ENCODE assay signal across 10 cellular contexts in genomic region chr12:112386726-112387125, GRCh38. TPM values are rescaled to one million over a fixed set of nuclear protein-coding genes. Genes with fewer than 3 reads are reported as not detected.
DNase-seq lines count a peak whose midpoint lies in the region; ATAC-seq, FAIRE-seq and TF ChIP-seq lines count a peak whose summit lies in the region.
"Had no signal": no experiment of that assay in that cellular context is flagged by ENCODE, and none has a peak within 500 bp of the region (broad histone marks: within the 10 kb centered on the region; RNA-seq: fewer than 3 reads in every experiment).

No MANE protein-coding gene starts in this region.

- H3K36me3 Mint-ChIP-seq in activated naive CD4-positive, alpha-beta T cell treated with anti-CD3 and anti-CD28 coated beads, Interleukin-2, amount 50 U/mL, for 72 hours: no peaks in the 10 kb centered on the region
- H3K36me3 Mint-ChIP-seq in astrocyte (ENCODE audit: low read depth, unreplicated experiment) (no peaks in the 10 kb centered on the region), type B pancreatic cell (no peaks in the 10 kb centered on the region)

- H3K4me2 ChIP-seq in astrocyte (ENCODE audit: low read length) (no peak overlapping the region), osteoblast (ENCODE audit: insufficient read depth, low read length) (peak overlapping the region; percentile 78)

- H3K4me1 ChIP-seq in astrocyte (ENCODE audit: insufficient read depth, low read length) (peaks cover 3% of the 10 kb centered on the region), osteoblast (ENCODE audit: insufficient read depth, low read length) (peaks cover 12% of the 10 kb centered on the region)

- H3K4me3 Mint-ChIP-seq in astrocyte (ENCODE audit: unreplicated experiment) (no peak overlapping the region), type B pancreatic cell (no peak overlapping the region)

- no peaks in the 10 kb centered on the region for H3K36me3 ChIP-seq in astrocyte (ENCODE audit: insufficient read depth, low read length)
- H3K36me3 ChIP-seq in osteoblast (ENCODE audit: insufficient read depth, low read length): no peaks in the 10 kb centered on the region
- H3K36me3 ChIP-seq: tibial nerve had no signal

- H3K4me1 Mint-ChIP-seq in astrocyte (ENCODE audit: low read depth, unreplicated experiment): no peaks in the 10 kb centered on the region
- peaks cover 14% of the 10 kb centered on the region for H3K4me1 Mint-ChIP-seq in type B pancreatic cell (ENCODE audit: unreplicated experiment)

- H3K9me3 ChIP-seq in astrocyte (ENCODE audit: insufficient read depth, low read depth, low read length): no peaks in the 10 kb centered on the region
- H3K9me3 ChIP-seq in osteoblast (ENCODE audit: low read depth, low read length): no peaks in the 10 kb centered on the region
- H3K9me3 ChIP-seq: tibial nerve had no signal

- H4K20me1 ChIP-seq in astrocyte (ENCODE audit: insufficient read depth, low read length) (no peaks in the 10 kb centered on the region), osteoblast (ENCODE audit: insufficient read depth, low read length) (no peaks in the 10 kb centered on the region)

- no peak for DNase-seq in activated naive CD4-positive, alpha-beta T cell treated with anti-CD3 and anti-CD28 coated beads, Interleukin-2, amount 50 U/mL, for 72 hours (ENCODE audit: low spot score in 2 of 2)
- no peak for DNase-seq in activated naive CD4-positive, alpha-beta T cell (lab: John Stamatoyannopoulos, UW)
- DNase-seq in NB4 (ENCODE audit: low read depth) (peak; percentile 84), astrocyte (ENCODE audit: low read depth) (no peak), osteoblast (ENCODE audit: insufficient read length, low spot score, missing footprints) (peak; percentile 76), type B pancreatic cell (ENCODE audit: extremely low spot score, unreplicated experiment) (no peak), NCI-H510A (lab: John Stamatoyannopoulos, UW) (no peak)
- no peak for DNase-seq in stimulated activated CD4-positive, alpha-beta T cell treated with anti-CD3 and anti-CD28 coated beads, Interleukin-4, amount 100 ng/mL, for 1 hour

- H3K27ac ChIP-seq in astrocyte (ENCODE audit: low read depth, low read length): no peak overlapping the region
- H3K27ac ChIP-seq in osteoblast (ENCODE audit: low read depth, low read length): peak overlapping the region; percentile 65

- H2AFZ ChIP-seq in astrocyte (ENCODE audit: low read depth, low read length): peak overlapping the region; percentile 46
- H2AFZ ChIP-seq in osteoblast (ENCODE audit: low read length): peak overlapping the region; percentile 86

- H3K4me3 ChIP-seq in NB4 (ENCODE audit: low read depth, low read length): no peak overlapping the region
- no peak overlapping the region for H3K4me3 ChIP-seq in astrocyte (ENCODE audit: insufficient read depth, low read depth, low read length)
- no peak overlapping the region for H3K4me3 ChIP-seq in osteoblast (ENCODE audit: insufficient read depth, low read length)

- TF ChIP-seq POLR2A in NB4 (IDR thresholded peaks at IDR 0.05; ENCODE audit: extremely low read depth, insufficient read length): no peak

- H3K27me3 Mint-ChIP-seq in astrocyte (ENCODE audit: low read depth, unreplicated experiment): peaks cover 1% of the 10 kb centered on the region
- peaks cover 7% of the 10 kb centered on the region for H3K27me3 Mint-ChIP-seq in type B pancreatic cell

- H3K79me2 ChIP-seq in astrocyte (ENCODE audit: insufficient read depth, low read length) (peaks cover 3% of the 10 kb centered on the region), osteoblast (ENCODE audit: insufficient read depth, low read length) (peaks cover 3% of the 10 kb centered on the region)

- H3K27me3 ChIP-seq in astrocyte (ENCODE audit: insufficient read depth, low read length): no peaks in the 10 kb centered on the region
- no peaks in the 10 kb centered on the region for H3K27me3 ChIP-seq in osteoblast (ENCODE audit: insufficient read depth, low read length)
- H3K27me3 ChIP-seq: tibial nerve had no signal

- no peak for FAIRE-seq in astrocyte (lab: Jason Lieb, UNC)
- FAIRE-seq: colon had no signal

- peak overlapping the region; percentile 6 for H3K9ac ChIP-seq in astrocyte (ENCODE audit: low read length)

- TF ChIP-seq CTCF in NB4 (IDR thresholded peaks at IDR 0.05; ENCODE audit: low read depth, low read length): no peak
- TF ChIP-seq CTCF in astrocyte (IDR thresholded peaks at IDR 0.05; ENCODE audit: insufficient read depth, low read depth, low read length): no peak
- no peak for TF ChIP-seq CTCF in osteoblast (IDR thresholded peaks at IDR 0.05; ENCODE audit: extremely low read depth, low read depth, low read length)
- no peak for TF ChIP-seq CTCF in type B pancreatic cell (conservative IDR thresholded peaks at IDR 0.05)

- H3K9me3 Mint-ChIP-seq in activated naive CD4-positive, alpha-beta T cell treated with anti-CD3 and anti-CD28 coated beads, Interleukin-2, amount 50 U/mL, for 72 hours: no peaks in the 10 kb centered on the region
- H3K9me3 Mint-ChIP-seq in astrocyte (ENCODE audit: unreplicated experiment) (peaks cover 2% of the 10 kb centered on the region), type B pancreatic cell (no peaks in the 10 kb centered on the region)

- H3K27ac Mint-ChIP-seq in activated naive CD4-positive, alpha-beta T cell treated with anti-CD3 and anti-CD28 coated beads, Interleukin-2, amount 50 U/mL, for 72 hours: peak overlapping the region; percentile 57 to 95
- H3K27ac Mint-ChIP-seq in astrocyte (ENCODE audit: unreplicated experiment) (no peak overlapping the region), type B pancreatic cell (no peak overlapping the region)

- ATAC-seq in activated naive CD4-positive, alpha-beta T cell treated with anti-CD3 and anti-CD28 coated beads, Interleukin-2, amount 50 U/mL, for 72 hours: no peak

RNA-seq across cellular contexts. Expression of gene HECTD4, which starts 4.5 kb away (rescaled TPM):
- total RNA-seq in activated naive CD4-positive, alpha-beta T cell treated with anti-CD3 and anti-CD28 coated beads, Interleukin-2, amount 50 U/mL, for 72 hours: 10 to 100 TPM; 26.7 to 31.0 TPM
- total RNA-seq in astrocyte (38.9 and 40.3 TPM in 2 replicates), osteoblast (29.0 and 38.6 TPM in 2 replicates), type B pancreatic cell (ENCODE audit: low replicate concordance) (57.6 and 62.1 TPM in 2 replicates)

RNA-seq across cellular contexts. Expression of gene RPL6, which starts 22.7 kb away (rescaled TPM):
- 1,000 to 10,000 TPM; 1,565 to 2,604 TPM for total RNA-seq in activated naive CD4-positive, alpha-beta T cell treated with anti-CD3 and anti-CD28 coated beads, Interleukin-2, amount 50 U/mL, for 72 hours
- total RNA-seq in astrocyte: 1,024 and 1,136 TPM in 2 replicates
- total RNA-seq in osteoblast: 918 and 946 TPM in 2 replicates
- total RNA-seq in type B pancreatic cell (ENCODE audit: low replicate concordance): 1,606 and 1,993 TPM in 2 replicates

RNA-seq across cellular contexts. Expression of gene PTPN11, which starts 32.0 kb away (rescaled TPM):
- total RNA-seq in activated naive CD4-positive, alpha-beta T cell treated with anti-CD3 and anti-CD28 coated beads, Interleukin-2, amount 50 U/mL, for 72 hours: 100 to 1,000 TPM; 105 to 118 TPM
- total RNA-seq in astrocyte: 128 and 143 TPM in 2 replicates
- total RNA-seq in osteoblast: 96.1 and 98.8 TPM in 2 replicates
- 76.0 and 78.9 TPM in 2 replicates for total RNA-seq in type B pancreatic cell (ENCODE audit: low replicate concordance)

Comparison
In these comparisons a context has a peak if more than half of its experiments do, and no peak if none do; other contexts are left out.
1. DNase-seq: peak in NB4 (single experiment) and osteoblast (single experiment); none in activated naive CD4-positive, alpha-beta T cell treated with anti-CD3 and anti-CD28 coated beads, Interleukin-2, amount 50 U/mL, for 72 hours (0 of 2), activated naive CD4-positive, alpha-beta T cell (0 of 4), astrocyte (single experiment), type B pancreatic cell (single experiment), stimulated activated CD4-positive, alpha-beta T cell treated with anti-CD3 and anti-CD28 coated beads, Interleukin-4, amount 100 ng/mL, for 1 hour (single experiment) and NCI-H510A (single experiment).
2. H3K27ac Mint-ChIP-seq: peak in activated naive CD4-positive, alpha-beta T cell treated with anti-CD3 and anti-CD28 coated beads, Interleukin-2, amount 50 U/mL, for 72 hours (2 of 2); none in astrocyte (single experiment) and type B pancreatic cell (single experiment).